ENCODE assay signal across 8 cellular contexts in genomic region chr1:207868769-207869721, GRCh38. TPM values are rescaled to one million over a fixed set of nuclear protein-coding genes. Genes with fewer than 3 reads are reported as not detected.
DNase-seq lines count a peak whose midpoint lies in the region; ATAC-seq lines count a peak whose summit lies in the region.

No MANE protein-coding gene starts in this region.

- H3K9me3 ChIP-seq in aorta (ENCODE audit: control insufficient read depth, low read length): no peaks in the 10 kb centered on the region

- peak overlapping the region; percentile 29 to 92 for H3K27ac ChIP-seq in aorta (ENCODE audit: low read depth in 1 of 2, low read length in 2 of 2)

- H3K4me1 ChIP-seq in aorta (ENCODE audit: control insufficient read depth in 1 of 2, insufficient read depth in 2 of 2, low read length in 2 of 2): no peaks in the 10 kb centered on the region

- intact Hi-C loops in left cardiac atrium (cut with DNase I): loop anchor here (1.0 to 5.0 kb wide), 2 partner anchors 41 to 42 kb away; no protein-coding TSS in a partner anchor
- intact Hi-C loops in posterior cingulate gyrus (cut with DNase I): loop anchor here (2.0 to 10.0 kb wide), 3 partner anchors 38 to 117 kb away; partner anchors contain the start of gene CD46
- intact Hi-C loops in aorta (cut with DNase I): loop anchor here (2.0 kb wide), 1 partner anchor 40 kb away; no protein-coding TSS in a partner anchor

- peak; percentile 38 for DNase-seq in GOT3 (lab: John Stamatoyannopoulos, UW)
- DNase-seq in LoVo (ENCODE audit: low spot score): peak; percentile 78
- DNase-seq in T follicular helper cell (ENCODE audit: low read depth): peak; percentile 56
- peak; percentile 52 for DNase-seq in amniotic epithelial cell (ENCODE audit: low read depth)
- peak; percentile 83 for DNase-seq in left cardiac atrium
- DNase-seq in posterior cingulate gyrus: peak; percentile 65 to 97 (median 76)
- DNase-seq in aorta: peak; percentile 86 to 95

- WGBS in aorta, 2 donors: 1 to 2% methylated on average over 57 to 87 of the region's 87 CpGs

- H3K36me3 ChIP-seq in aorta (ENCODE audit: control insufficient read depth in 1 of 2, insufficient read depth in 2 of 2, low read length in 1 of 2): no peaks in the 10 kb centered on the region

- ATAC-seq in left cardiac atrium (peak; percentile 66 to 84), aorta (ENCODE audit: low FRiP score) (peak; percentile 87)

- H3K4me3 ChIP-seq in GM08714 (ENCODE audit: low read length): peak overlapping the region; percentile 74
- peak overlapping the region; percentile 82 to 91 for H3K4me3 ChIP-seq in aorta (ENCODE audit: low read length in 2 of 2)

- H3K27me3 ChIP-seq in aorta (ENCODE audit: control insufficient read depth in 1 of 2, insufficient read depth in 2 of 2, low read length in 1 of 2): no peaks in the 10 kb centered on the region

RNA-seq across cellular contexts. Expression of gene CD34, which starts 41.9 kb away (rescaled TPM):
- 100 to 1,000 TPM; 101 to 115 TPM for total RNA-seq in left cardiac atrium
- total RNA-seq in aorta: 100 to 1,000 TPM in 1 of 2 donors, 10 to 100 TPM in 1; 61.4 to 195 TPM
- 10 to 100 TPM; 10.5 to 16.5 TPM for polyA plus RNA-seq in aorta

Comparison
In these comparisons a context has a peak if more than half of its experiments do, and no peak if none do; other contexts are left out.
1. Peak in every context shown above with its lines: DNase-seq, ATAC-seq, H3K4me3 ChIP-seq and H3K27ac ChIP-seq.
2. DNase-seq: peak in every context shown above with its lines; median percentile 90 in aorta; 83 in left cardiac atrium; 78 in LoVo; 76 in posterior cingulate gyrus; 56 in T follicular helper cell; 52 in amniotic epithelial cell; 38 in GOT3.